Comparison of ENCODE assay signal across 8 cellular contexts in genomic region chr2:190359896-190360376, GRCh38. TPM values are rescaled to one million over a fixed set of nuclear protein-coding genes. Genes with fewer than 3 reads are reported as not detected.
DNase-seq lines count a peak whose midpoint lies in the region; ATAC-seq and TF ChIP-seq lines count a peak whose summit lies in the region.

No MANE protein-coding gene starts in this region.

- DNase-seq in EH (ENCODE audit: low read depth) (peak; percentile 66), MG63 (peak; percentile 80), fibroblast of mammary gland (ENCODE audit: low read depth) (peak; percentile 74), aorta (peak in 1 of 2 donors; percentile 77), SKM-1 treated with dmso at 0.1 percent for 144 hours (lab: John Stamatoyannopoulos, UW; ENCODE audit: unreplicated experiment) (no peak)
- DNase-seq in activated T-cell treated with anti-CD3 and anti-CD28 coated beads, Interleukin-2, amount 50 U/mL, for 24 hours, result peak; percentile 56

- H3K27me3 ChIP-seq in MG63 (no peaks in the 10 kb centered on the region), neuron (ENCODE audit: insufficient read depth, low read length) (no peaks in the 10 kb centered on the region), aorta (ENCODE audit: control insufficient read depth in 1 of 2, insufficient read depth in 2 of 2, low read length in 1 of 2) (no peaks in the 10 kb centered on the region)

- H3K36me3 ChIP-seq in MG63 (peaks cover 15% of the 10 kb centered on the region; the same call in 1 of the 2 replicates), neuron (ENCODE audit: insufficient read depth, low read length) (no peaks in the 10 kb centered on the region), aorta (ENCODE audit: control insufficient read depth in 1 of 2, insufficient read depth in 2 of 2, low read length in 1 of 2) (peaks cover 0 to 1% of the 10 kb centered on the region in 2 donors)

- ATAC-seq in GM21529 (IDR thresholded peaks at IDR 0.05; ENCODE audit: unreplicated experiment), result peak; percentile 91
- ATAC-seq in aorta (ENCODE audit: low FRiP score), result peak; percentile 76

- peak overlapping the region; percentile 77 for H3K4me3 Mint-ChIP-seq in activated T-cell treated with anti-CD3 and anti-CD28 coated beads, Interleukin-2, amount 50 U/mL, for 24 hours

- no peaks in the 10 kb centered on the region for H3K9me3 ChIP-seq in MG63
- no peaks in the 10 kb centered on the region for H3K9me3 ChIP-seq in neuron (ENCODE audit: low read length)
- H3K9me3 ChIP-seq in aorta (ENCODE audit: control insufficient read depth, low read length), result no peaks in the 10 kb centered on the region

- peak overlapping the region; percentile 78 for H3K27ac Mint-ChIP-seq in activated T-cell treated with anti-CD3 and anti-CD28 coated beads, Interleukin-2, amount 50 U/mL, for 24 hours

- H3K4me1 ChIP-seq in neuron (ENCODE audit: insufficient read depth, low read length) (peaks cover 5% of the 10 kb centered on the region), aorta (ENCODE audit: control insufficient read depth in 1 of 2, insufficient read depth in 2 of 2, low read length in 2 of 2) (no peaks in the 10 kb centered on the region)

- intact Hi-C loops in aorta (cut with DNase I), result no loop called here

- H3K4me3 ChIP-seq in MG63 (peak overlapping the region; percentile 10; the same call in 1 of the 2 replicates), fibroblast of mammary gland (ENCODE audit: control insufficient read depth, low read depth, low read length) (peak overlapping the region; percentile 21), neuron (ENCODE audit: low read length) (peak overlapping the region; percentile 5), aorta (ENCODE audit: low read length in 2 of 2) (peak overlapping the region in 1 of 2 donors; percentile 36)

- H2AFZ ChIP-seq in neuron (ENCODE audit: low read depth, low read length), result no peak overlapping the region

- H3K27me3 Mint-ChIP-seq in activated T-cell treated with anti-CD3 and anti-CD28 coated beads, Interleukin-2, amount 50 U/mL, for 24 hours, result no peaks in the 10 kb centered on the region

- H3K4me1 Mint-ChIP-seq in activated T-cell treated with anti-CD3 and anti-CD28 coated beads, Interleukin-2, amount 50 U/mL, for 24 hours (ENCODE audit: low read depth), result peaks cover 32% of the 10 kb centered on the region

- H3K27ac ChIP-seq in aorta (ENCODE audit: low read depth in 1 of 2, low read length in 2 of 2), result peak overlapping the region in 1 of 2 donors; percentile 32

- H3K36me3 Mint-ChIP-seq in activated T-cell treated with anti-CD3 and anti-CD28 coated beads, Interleukin-2, amount 50 U/mL, for 24 hours (ENCODE audit: low read depth), result no peaks in the 10 kb centered on the region

- TF ChIP-seq CTCF in fibroblast of mammary gland (conservative IDR thresholded peaks at IDR 0.05; ENCODE audit: control insufficient read depth, insufficient read depth, low read depth, low read length), result no peak

- WGBS in aorta, 2 donors, result 0 to 1% methylated on average over 6 of the region's 6 CpGs

- H3K9me3 Mint-ChIP-seq in activated T-cell treated with anti-CD3 and anti-CD28 coated beads, Interleukin-2, amount 50 U/mL, for 24 hours, result no peaks in the 10 kb centered on the region

RNA-seq across cellular contexts. Expression of gene INPP1, which starts 16.5 kb away (rescaled TPM):
- 15.9 and 66.6 TPM in 2 replicates for total RNA-seq in MG63 (2014; rRNA removed; shearing (Covaris generic); ENCODE audit: low replicate concordance)
- 10 to 100 TPM; 31.8 to 39.7 TPM for total RNA-seq in aorta
- polyA plus RNA-seq in aorta, result 10 to 100 TPM; 18.5 to 43.1 TPM

RNA-seq across cellular contexts. Expression of gene HIBCH, which starts 40.3 kb away (rescaled TPM):
- 7.4 and 13.9 TPM in 2 replicates for total RNA-seq in MG63 (2014; rRNA removed; shearing (Covaris generic); ENCODE audit: low replicate concordance)
- total RNA-seq in aorta, result 10 to 100 TPM; 50.1 to 51.5 TPM
- polyA plus RNA-seq in aorta, result 10 to 100 TPM; 28.9 to 34.6 TPM

RNA-seq across cellular contexts. Expression of gene MFSD6, which starts 48.2 kb away (rescaled TPM):
- 0.52 and 0.53 TPM in 2 replicates for total RNA-seq in MG63 (2014; rRNA removed; shearing (Covaris generic); ENCODE audit: low replicate concordance)
- total RNA-seq in aorta, result 10 to 100 TPM; 20.4 to 21.5 TPM
- 10 to 100 TPM; 10.1 to 13.3 TPM for polyA plus RNA-seq in aorta

Comparison
In these comparisons a context has a peak if more than half of its experiments do, and no peak if none do; other contexts are left out.
1. RNA of gene MFSD6, which starts 48.2 kb away (total RNA-seq): 20.4 to 21.5 TPM in aorta; 0.52 to 0.53 TPM in MG63; every median in the first group is over 10 times any median in the second.